In genomic region chr7:100544386-100544785, GRCh38 we compare ENCODE assay signal across 10 cellular contexts. TPM values are rescaled to one million over a fixed set of nuclear protein-coding genes. Genes with fewer than 3 reads are reported as not detected.
DNase-seq lines count a peak whose midpoint lies in the region; ATAC-seq and TF ChIP-seq lines count a peak whose summit lies in the region.
"Had no signal": no experiment of that assay in that cellular context is flagged by ENCODE, and none has a peak within 500 bp of the region (broad histone marks: within the 10 kb centered on the region; RNA-seq: fewer than 3 reads in every experiment).

No MANE protein-coding gene starts in this region.

- H3K27me3 ChIP-seq in CD4-positive, alpha-beta T cell (ENCODE audit: control insufficient read depth, insufficient read depth, low read length): no peaks in the 10 kb centered on the region
- no peaks in the 10 kb centered on the region for H3K27me3 ChIP-seq in duodenal mucosa (ENCODE audit: control insufficient read depth in 1 of 2, insufficient read depth in 2 of 2, low read length in 2 of 2)
- no peaks in the 10 kb centered on the region for H3K27me3 ChIP-seq in parathyroid adenoma (ENCODE audit: control insufficient read depth, insufficient read depth, low read length)
- H3K27me3 ChIP-seq in neural progenitor cell: peaks cover 10% of the 10 kb centered on the region
- no peaks in the 10 kb centered on the region for H3K27me3 ChIP-seq in HAP-1 (ENCODE audit: low read depth)
- H3K27me3 ChIP-seq: SJSA1 had no signal

- H2AFZ ChIP-seq in OCI-LY7 (ENCODE audit: low read length) (no peak overlapping the region), parathyroid adenoma (no peak overlapping the region), neural progenitor cell (replicated peaks) (no peak overlapping the region)

- H3K4me3 ChIP-seq in OCI-LY7 (ENCODE audit: low read depth, low read length, poor library complexity, severe bottlenecking): no peak overlapping the region
- no peak overlapping the region for H3K4me3 ChIP-seq in duodenal mucosa (ENCODE audit: low read depth in 1 of 2, low read length in 2 of 2)
- no peak overlapping the region for H3K4me3 ChIP-seq in parathyroid adenoma (ENCODE audit: low read depth, low read length)
- no peak overlapping the region for H3K4me3 ChIP-seq in neural progenitor cell
- no peak overlapping the region for H3K4me3 ChIP-seq in HAP-1
- H3K4me3 ChIP-seq: SJSA1 had no signal

- no peaks in the 10 kb centered on the region for H3K9me2 ChIP-seq in OCI-LY7 (ENCODE audit: insufficient read depth, low read length)

- no peaks in the 10 kb centered on the region for H3K9me3 ChIP-seq in CD4-positive, alpha-beta T cell (ENCODE audit: control insufficient read depth, low read length)
- no peaks in the 10 kb centered on the region for H3K9me3 ChIP-seq in OCI-LY7 (ENCODE audit: low read length)
- no peaks in the 10 kb centered on the region for H3K9me3 ChIP-seq in duodenal mucosa (ENCODE audit: control insufficient read depth in 1 of 2, low read length in 2 of 2)
- no peaks in the 10 kb centered on the region for H3K9me3 ChIP-seq in parathyroid adenoma (ENCODE audit: control insufficient read depth, low read length)
- H3K9me3 ChIP-seq in neural progenitor cell (ENCODE audit: low read depth): no peaks in the 10 kb centered on the region
- H3K9me3 ChIP-seq in HAP-1: no peaks in the 10 kb centered on the region
- H3K9me3 ChIP-seq: SJSA1 had no signal

- no peak for DNase-seq in CD4-positive, alpha-beta T cell
- DNase-seq in OCI-LY7 (ENCODE audit: low spot score) (no peak), neural progenitor cell (ENCODE audit: low spot score) (no peak), HAP-1 (ENCODE audit: low spot score in 2 of 2) (no peak), globus pallidus (ENCODE audit: low spot score) (no peak)
- DNase-seq: retina had no signal

- no TSS peak for BruUV-seq in OCI-LY7 (replicated peaks; lab: Mats Ljungman, UMichigan)

- H3K9me3 Mint-ChIP-seq in CD4-positive, alpha-beta T cell: no peaks in the 10 kb centered on the region
- no peaks in the 10 kb centered on the region for H3K9me3 Mint-ChIP-seq in neural progenitor cell

- H4K20me1 ChIP-seq in OCI-LY7 (ENCODE audit: insufficient read depth, low read length) (no peaks in the 10 kb centered on the region), neural progenitor cell (ENCODE audit: low read depth) (peaks cover 24% of the 10 kb centered on the region)

- in situ Hi-C loops in HAP-1 (cut with MboI; ENCODE audit: low sequenced_read_pairs): no loop called here

- no peak for TF ChIP-seq CTCF in CD4-positive, alpha-beta T cell (IDR thresholded peaks at IDR 0.05)
- TF ChIP-seq CTCF in OCI-LY7 (conservative IDR thresholded peaks at IDR 0.05; ENCODE audit: low read length): no peak
- no peak for TF ChIP-seq CTCF in parathyroid adenoma (IDR thresholded peaks at IDR 0.05)
- TF ChIP-seq CTCF in neural progenitor cell (IDR thresholded peaks at IDR 0.05): no peak

- CTCF ChIA-PET in CD4-positive, alpha-beta T cell (lab: Charles Lee): interaction anchor here (1.3 to 3.9 kb wide), 4 partner anchors 15 to 62 kb away, joined by 4 to 47 read pairs (median 5); no protein-coding TSS in a partner anchor
- CTCF ChIA-PET in OCI-LY7 (lab: Charles Lee; ENCODE audit: unreplicated experiment): interaction anchor here (0.6 kb wide), 1 partner anchor 31 kb away, joined by 4 read pairs; no protein-coding TSS in a partner anchor

- peak overlapping the region; percentile 73 for H3K27ac Mint-ChIP-seq in CD4-positive, alpha-beta T cell
- no peak overlapping the region for H3K27ac Mint-ChIP-seq in neural progenitor cell

- peaks cover 90% of the 10 kb centered on the region for H3K4me1 Mint-ChIP-seq in CD4-positive, alpha-beta T cell (ENCODE audit: low read depth)
- H3K4me1 Mint-ChIP-seq in neural progenitor cell: peaks cover 66% of the 10 kb centered on the region

- peak overlapping the region; percentile 65 for H3K4me2 ChIP-seq in OCI-LY7 (ENCODE audit: low read length)
- no peak overlapping the region for H3K4me2 ChIP-seq in parathyroid adenoma (ENCODE audit: low read length)
- no peak overlapping the region for H3K4me2 ChIP-seq in neural progenitor cell

- H3K79me2 ChIP-seq in OCI-LY7 (ENCODE audit: insufficient read depth, low read depth, low read length): peaks cover 61% of the 10 kb centered on the region; the same call in 1 of the 2 replicates
- H3K79me2 ChIP-seq in parathyroid adenoma: peaks cover 11% of the 10 kb centered on the region
- peaks cover 13% of the 10 kb centered on the region for H3K79me2 ChIP-seq in neural progenitor cell (ENCODE audit: low read depth)

- peak overlapping the region in 1 of 2 donors; percentile 27 for H3K9ac ChIP-seq in duodenal mucosa (ENCODE audit: low read depth in 1 of 2, low read length in 2 of 2)
- H3K9ac ChIP-seq in parathyroid adenoma: no peak overlapping the region
- no peak overlapping the region for H3K9ac ChIP-seq in neural progenitor cell

- H3K4me1 ChIP-seq in OCI-LY7 (ENCODE audit: insufficient read depth, low read length, poor library complexity, severe bottlenecking) (peaks cover 92% of the 10 kb centered on the region), duodenal mucosa (ENCODE audit: control insufficient read depth in 1 of 2, insufficient read depth in 2 of 2, low read length in 2 of 2) (peaks cover 60 to 79% of the 10 kb centered on the region in 2 donors), parathyroid adenoma (peaks cover 49% of the 10 kb centered on the region), neural progenitor cell (peaks cover 26% of the 10 kb centered on the region), HAP-1 (peaks cover 20% of the 10 kb centered on the region)

- H3K36me3 Mint-ChIP-seq in CD4-positive, alpha-beta T cell (ENCODE audit: low read depth): peaks cover 19% of the 10 kb centered on the region
- H3K36me3 Mint-ChIP-seq in neural progenitor cell: no peaks in the 10 kb centered on the region

- H3F3A ChIP-seq in neural progenitor cell (ENCODE audit: low read depth): peaks cover 8% of the 10 kb centered on the region

- H3K36me3 ChIP-seq in OCI-LY7 (ENCODE audit: insufficient read depth, low read length): peaks cover 8% of the 10 kb centered on the region; the same call in 1 of the 2 replicates
- peaks cover 0 to 7% of the 10 kb centered on the region in 2 donors for H3K36me3 ChIP-seq in duodenal mucosa (ENCODE audit: control insufficient read depth in 1 of 2, insufficient read depth in 2 of 2, low read length in 2 of 2)
- H3K36me3 ChIP-seq in parathyroid adenoma (ENCODE audit: control insufficient read depth, insufficient read depth, low read length): no peaks in the 10 kb centered on the region
- no peaks in the 10 kb centered on the region for H3K36me3 ChIP-seq in neural progenitor cell
- H3K36me3 ChIP-seq in HAP-1 (replicated peaks): peaks cover 4% of the 10 kb centered on the region

- peak overlapping the region; percentile 63 for H3K27ac ChIP-seq in CD4-positive, alpha-beta T cell (ENCODE audit: low read depth, low read length)
- H3K27ac ChIP-seq in OCI-LY7 (ENCODE audit: low read depth, low read length, poor library complexity, severe bottlenecking) (peak overlapping the region; percentile 31), duodenal mucosa (ENCODE audit: low read depth, low read length) (peak overlapping the region; percentile 62), parathyroid adenoma (peak overlapping the region; percentile 92), neural progenitor cell (no peak overlapping the region)

- no peaks in the 10 kb centered on the region for H3K27me3 Mint-ChIP-seq in CD4-positive, alpha-beta T cell
- H3K27me3 Mint-ChIP-seq in neural progenitor cell (ENCODE audit: insufficient read depth, low read depth): peaks cover 3% of the 10 kb centered on the region

- POLR2A ChIA-PET in CD4-positive, alpha-beta T cell (lab: Charles Lee): interaction anchor here (0.7 to 2.1 kb wide), 9 partner anchors 15 to 108 kb away, joined by 3 to 6 read pairs (median 3); partner anchors contain the start of genes MOSPD3 and TSC22D4
- POLR2A ChIA-PET in OCI-LY7 (lab: Charles Lee): interaction anchor here (0.5 to 2.0 kb wide), 5 partner anchors 8 to 68 kb away, joined by 3 to 9 read pairs (median 3); partner anchors contain the start of gene MOSPD3

- no peak for ATAC-seq in CD4-positive, alpha-beta T cell (ENCODE audit: poor library complexity)
- no peak for ATAC-seq in HG02571 (IDR thresholded peaks at IDR 0.05; ENCODE audit: unreplicated experiment)

- H3K4me3 Mint-ChIP-seq in CD4-positive, alpha-beta T cell: peak overlapping the region; percentile 73
- no peak overlapping the region for H3K4me3 Mint-ChIP-seq in neural progenitor cell

- intact Hi-C loops in CD4-positive, alpha-beta T cell (cut with DNase I, micrococcal nuclease): no loop called here
- intact Hi-C loops in OCI-LY7 (cut with micrococcal nuclease; ENCODE audit: unreplicated experiment): no loop called here

RNA-seq across cellular contexts. Expression of gene AGFG2, which starts 5.4 kb away (rescaled TPM):
- 1 to 10 TPM; 6.6 to 9.9 TPM for total RNA-seq in CD4-positive, alpha-beta T cell
- 7.9 and 11.5 TPM in 2 replicates for total RNA-seq in OCI-LY7 (2014; rRNA removed; shearing (Covaris generic))
- total RNA-seq in OCI-LY7 (2022): 15.2 and 17.1 TPM in 2 replicates
- total RNA-seq in neural progenitor cell (ENCODE audit: low replicate concordance): 1.2 and 5.6 TPM in 2 replicates

RNA-seq across cellular contexts. Expression of gene SAP25, which starts 29.3 kb away (rescaled TPM):
- total RNA-seq in CD4-positive, alpha-beta T cell: 10 to 100 TPM; 52.0 to 53.4 TPM
- 1.2 and 1.5 TPM in 2 replicates for total RNA-seq in OCI-LY7 (2014; rRNA removed; shearing (Covaris generic))
- total RNA-seq in OCI-LY7 (2022) (12.7 and 14.0 TPM in 2 replicates), neural progenitor cell (ENCODE audit: low replicate concordance) (1.5 TPM in 1 of 2 replicates, not detected in the other)
- total RNA-seq: SJSA1 had no signal

RNA-seq across cellular contexts. Expression of gene LRCH4, which starts 41.5 kb away (rescaled TPM):
- total RNA-seq in CD4-positive, alpha-beta T cell: 100 to 1,000 TPM; 313 to 317 TPM
- 30.3 and 39.2 TPM in 2 replicates for total RNA-seq in OCI-LY7 (2014; rRNA removed; shearing (Covaris generic))
- 72.0 and 75.5 TPM in 2 replicates for total RNA-seq in OCI-LY7 (2022)
- 4.5 and 55.9 TPM in 2 replicates for total RNA-seq in neural progenitor cell (ENCODE audit: low replicate concordance)

RNA-seq across cellular contexts. Expression of gene FBXO24, which starts 41.7 kb away (rescaled TPM):
- under 1 TPM; 0.66 to 0.78 TPM for total RNA-seq in CD4-positive, alpha-beta T cell
- 0.16 TPM in 1 of 2 replicates, not detected in the other for total RNA-seq in OCI-LY7 (2014; rRNA removed; shearing (Covaris generic))
- total RNA-seq in OCI-LY7 (2022): 1.2 and 1.7 TPM in 2 replicates
- total RNA-seq in neural progenitor cell (ENCODE audit: low replicate concordance): 1.2 and 2.5 TPM in 2 replicates

RNA-seq across cellular contexts. Expression of gene PCOLCE, which starts 57.8 kb away (rescaled TPM):
- total RNA-seq in CD4-positive, alpha-beta T cell: 1 to 10 TPM; 6.7 to 7.5 TPM
- total RNA-seq in OCI-LY7 (2014; rRNA removed; shearing (Covaris generic)): 8.8 and 27.6 TPM in 2 replicates
- total RNA-seq in OCI-LY7 (2022) (32.3 and 38.3 TPM in 2 replicates), neural progenitor cell (ENCODE audit: low replicate concordance) (6.6 and 8.5 TPM in 2 replicates)
